13 cellular contexts compared by ENCODE assay signal in the genomic region with DNA sequence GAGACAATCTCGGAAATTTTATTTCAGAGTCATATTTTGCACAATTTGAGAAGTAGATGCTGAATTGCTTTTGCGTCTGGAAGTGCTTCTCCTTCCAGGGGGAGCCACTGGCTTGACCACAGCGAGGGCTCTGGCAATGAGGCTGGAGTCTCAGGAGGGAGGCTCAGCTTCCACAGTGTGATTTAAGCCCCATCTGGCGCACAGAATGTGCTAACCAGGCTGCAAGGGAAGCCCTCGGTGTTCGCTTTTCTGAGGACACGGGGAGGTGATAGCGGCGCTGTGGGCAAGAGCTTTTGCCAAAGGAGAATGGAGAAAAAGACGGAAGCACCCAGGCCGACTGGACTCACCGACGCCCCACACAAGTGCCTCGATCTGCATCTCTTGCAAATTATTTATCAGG.
"Had no signal": no experiment of that assay in that cellular context is flagged by ENCODE, and none has a peak within 500 bp of the region (broad histone marks: within the 10 kb centered on the region; RNA-seq: fewer than 3 reads in every experiment).

No MANE protein-coding gene starts in this region.

- H3K27me3 ChIP-seq: tibial nerve, vagina had no signal

- H3K27ac Mint-ChIP-seq: stimulated activated naive B cell treated with anti-CD40 and anti-IgM and Interleukin-4, amounts not matched to agents 10 μg/mL and 1 μg/mL and 100 μg/mL, for 72 hours had no signal

- H3K4me3 Mint-ChIP-seq: activated naive CD8-positive, alpha-beta T cell treated with anti-CD3 and anti-CD28 coated beads, Interleukin-2, amount 10 ng/mL, durations not matched to agents 7 days and 5 days; stimulated activated naive B cell treated with anti-CD40 and anti-IgM and Interleukin-4, amounts not matched to agents 10 μg/mL and 1 μg/mL and 100 μg/mL, for 72 hours had no signal

- H3K27me3 Mint-ChIP-seq: activated naive CD8-positive, alpha-beta T cell treated with anti-CD3 and anti-CD28 coated beads, Interleukin-2, amount 10 ng/mL, durations not matched to agents 7 days and 5 days; stimulated activated naive B cell treated with anti-CD40 and anti-IgM and Interleukin-4, amounts not matched to agents 10 μg/mL and 1 μg/mL and 100 μg/mL, for 72 hours had no signal

- DNase-seq: activated CD4-positive, alpha-beta T cell treated with anti-CD3 and anti-CD28 coated beads for 1 hour; activated CD4-positive, alpha-beta T cell treated with anti-CD3 and anti-CD28 coated beads, Interleukin-2, amount 50 U/mL, for 4 hours; activated naive CD4-positive, alpha-beta T cell; activated naive CD8-positive, alpha-beta T cell treated with anti-CD3 and anti-CD28 coated beads, Interleukin-2, amount 10 ng/mL, durations not matched to agents 7 days and 5 days; activated T-cell treated with anti-CD3 and anti-CD28 coated beads for 4 hours; anterior cingulate cortex; hypothalamus; kidney; stimulated activated CD4-positive, alpha-beta T cell treated with anti-CD3 and anti-CD28 coated beads, Interleukin-4, amount 100 ng/mL, for 1 hour; stimulated activated naive B cell treated with anti-CD40 and anti-IgM and Interleukin-4, amounts not matched to agents 10 μg/mL and 1 μg/mL and 100 μg/mL, for 72 hours; T-helper 1 cell had no signal

- H3K9me3 ChIP-seq: tibial nerve, vagina had no signal

- H3K9me3 Mint-ChIP-seq: activated naive CD8-positive, alpha-beta T cell treated with anti-CD3 and anti-CD28 coated beads, Interleukin-2, amount 10 ng/mL, durations not matched to agents 7 days and 5 days; stimulated activated naive B cell treated with anti-CD40 and anti-IgM and Interleukin-4, amounts not matched to agents 10 μg/mL and 1 μg/mL and 100 μg/mL, for 72 hours had no signal

- H3K4me3 ChIP-seq: tibial nerve, vagina had no signal
